Comparison of ENCODE assay signal across 22 cellular contexts in genomic region chr1:102615896-102616295, GRCh38.
"Had no signal": no experiment of that assay in that cellular context is flagged by ENCODE, and none has a peak within 500 bp of the region (broad histone marks: within the 10 kb centered on the region; RNA-seq: fewer than 3 reads in every experiment).

No MANE protein-coding gene starts in this region.

- H3K9me3 Mint-ChIP-seq: endodermal cell had no signal

- H3K27me3 Mint-ChIP-seq: dendritic cell treated with granulocyte-macrophage colony-stimulating factor and Interleukin-4, amounts not matched to agents 40 ng/mL and 50 ng/mL, for 4 days; effector memory CD8-positive, alpha-beta T cell had no signal

- H3K27ac Mint-ChIP-seq: dendritic cell treated with granulocyte-macrophage colony-stimulating factor and Interleukin-4, amounts not matched to agents 40 ng/mL and 50 ng/mL, for 4 days; effector memory CD8-positive, alpha-beta T cell; endodermal cell had no signal

- ATAC-seq: effector memory CD8-positive, alpha-beta T cell; esophagus mucosa; foreskin keratinocyte; gastrocnemius medialis; gastroesophageal sphincter; heart left ventricle; heart right ventricle had no signal

- H3K4me3 Mint-ChIP-seq: dendritic cell treated with granulocyte-macrophage colony-stimulating factor and Interleukin-4, amounts not matched to agents 40 ng/mL and 50 ng/mL, for 4 days; effector memory CD8-positive, alpha-beta T cell; endodermal cell had no signal

- DNase-seq: colonic mucosa; cortex of kidney; dermis blood vessel endothelial cell; dorsolateral prefrontal cortex; effector CD4-positive, alpha-beta T cell; effector CD8-positive, alpha-beta T cell; effector memory CD4-positive, alpha-beta T cell; effector memory CD8-positive, alpha-beta T cell; endodermal cell; erythroblast; esophagus squamous epithelium; foreskin fibroblast; foreskin keratinocyte; foreskin melanocyte; gastrocnemius medialis; glutamatergic neuron; head of caudate nucleus; heart left ventricle; heart right ventricle had no signal
